17 cellular contexts compared by ENCODE assay signal in the genomic region with DNA sequence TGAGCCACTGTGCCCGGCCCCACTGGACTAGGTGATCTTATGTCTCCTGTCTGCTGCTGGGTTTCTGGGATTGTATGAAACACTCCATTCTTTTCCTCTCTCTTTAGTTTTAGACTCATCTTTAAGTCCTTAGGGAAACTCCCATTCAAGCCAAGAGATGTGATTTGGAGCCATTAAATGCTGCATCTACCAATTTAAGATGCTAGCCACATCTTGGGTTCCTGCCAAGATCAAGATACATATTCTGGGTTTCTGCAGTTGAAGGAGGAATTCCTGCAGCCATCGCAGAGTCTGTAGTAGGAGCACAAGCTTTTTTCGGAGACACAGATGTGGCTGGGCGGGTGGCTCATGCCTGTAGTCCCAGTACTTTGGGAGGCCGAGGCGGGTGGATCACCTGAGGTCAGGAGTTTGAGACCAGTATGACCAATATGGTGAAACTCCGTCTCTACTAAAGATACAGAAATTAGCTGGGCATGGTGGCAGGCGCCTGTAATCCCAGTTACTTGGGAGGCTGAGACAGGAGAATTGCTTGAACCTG.
"Had no signal": no experiment of that assay in that cellular context is flagged by ENCODE, and none has a peak within 500 bp of the region (broad histone marks: within the 10 kb centered on the region; RNA-seq: fewer than 3 reads in every experiment).

No MANE protein-coding gene starts in this region.

- H3K4me3 ChIP-seq: body of pancreas, gastrocnemius medialis, ovary, thyroid gland had no signal

- DNase-seq: activated B cell treated with CpG ODN at 0.5 μM for 24 hours; activated CD4-positive, alpha-beta memory T cell treated with anti-CD3 and anti-CD28 coated beads, Interleukin-2, amount 10 ng/mL, durations not matched to agents 7 days and 5 days; activated CD4-positive, alpha-beta T cell treated with anti-CD3 and anti-CD28 coated beads for 48 hours; activated naive CD4-positive, alpha-beta T cell treated with Interleukin-2 at 50 U/mL for 16 hours; activated T-cell treated with anti-CD3 and anti-CD28 coated beads, Interleukin-2, amount 50 U/mL, for 1 hour; caudate nucleus; cortex of kidney; gastrocnemius medialis; immature natural killer cell; natural killer cell; ovary; stimulated activated CD4-positive, alpha-beta T cell treated with anti-CD3 and anti-CD28 coated beads, Interleukin-4, amount 100 ng/mL, for 24 hours had no signal

- H3K27ac Mint-ChIP-seq: activated B cell treated with CpG ODN at 0.5 μM for 24 hours; activated CD4-positive, alpha-beta memory T cell treated with anti-CD3 and anti-CD28 coated beads, Interleukin-2, amount 10 ng/mL, durations not matched to agents 7 days and 5 days; immature natural killer cell; natural killer cell; stimulated activated effector memory CD8-positive, alpha-beta T cell treated with anti-CD3 and anti-CD28 coated beads, Interleukin-12 subunit alpha, Interleukin-12 subunit beta, amount 100 ng/mL, for 72 hours had no signal

- ATAC-seq: activated T-helper 17 cell treated with anti-CD3 and anti-CD28 coated beads, Interleukin-2, amount 50 U/mL, for 72 hours; body of pancreas; gastrocnemius medialis; natural killer cell; sciatic nerve; stimulated activated effector memory CD8-positive, alpha-beta T cell treated with anti-CD3 and anti-CD28 coated beads, Interleukin-12 subunit alpha, Interleukin-12 subunit beta, amount 100 ng/mL, for 72 hours had no signal

- H3K36me3 ChIP-seq: gastrocnemius medialis, ovary, thyroid gland had no signal

- H3K9me3 Mint-ChIP-seq: activated CD4-positive, alpha-beta memory T cell treated with anti-CD3 and anti-CD28 coated beads, Interleukin-2, amount 10 ng/mL, durations not matched to agents 7 days and 5 days; activated T-helper 17 cell treated with anti-CD3 and anti-CD28 coated beads, Interleukin-2, amount 50 U/mL, for 72 hours; immature natural killer cell; natural killer cell; stimulated activated effector memory CD8-positive, alpha-beta T cell treated with anti-CD3 and anti-CD28 coated beads, Interleukin-12 subunit alpha, Interleukin-12 subunit beta, amount 100 ng/mL, for 72 hours had no signal

- H3K4me1 Mint-ChIP-seq: activated B cell treated with CpG ODN at 0.5 μM for 24 hours; immature natural killer cell; natural killer cell; stimulated activated effector memory CD8-positive, alpha-beta T cell treated with anti-CD3 and anti-CD28 coated beads, Interleukin-12 subunit alpha, Interleukin-12 subunit beta, amount 100 ng/mL, for 72 hours had no signal

- H3K9me3 ChIP-seq: body of pancreas, gastrocnemius medialis, ovary, thyroid gland had no signal

- H3K4me1 ChIP-seq: gastrocnemius medialis had no signal

- H3K27me3 ChIP-seq: body of pancreas, gastrocnemius medialis, ovary, thyroid gland had no signal

- H3K27ac ChIP-seq: body of pancreas, ovary had no signal

- H3K36me3 Mint-ChIP-seq: immature natural killer cell; natural killer cell; stimulated activated effector memory CD8-positive, alpha-beta T cell treated with anti-CD3 and anti-CD28 coated beads, Interleukin-12 subunit alpha, Interleukin-12 subunit beta, amount 100 ng/mL, for 72 hours had no signal

- H3K4me3 Mint-ChIP-seq: activated B cell treated with CpG ODN at 0.5 μM for 24 hours; activated CD4-positive, alpha-beta memory T cell treated with anti-CD3 and anti-CD28 coated beads, Interleukin-2, amount 10 ng/mL, durations not matched to agents 7 days and 5 days; activated T-helper 17 cell treated with anti-CD3 and anti-CD28 coated beads, Interleukin-2, amount 50 U/mL, for 72 hours; immature natural killer cell; natural killer cell; stimulated activated effector memory CD8-positive, alpha-beta T cell treated with anti-CD3 and anti-CD28 coated beads, Interleukin-12 subunit alpha, Interleukin-12 subunit beta, amount 100 ng/mL, for 72 hours had no signal

- H3K27me3 Mint-ChIP-seq: activated CD4-positive, alpha-beta memory T cell treated with anti-CD3 and anti-CD28 coated beads, Interleukin-2, amount 10 ng/mL, durations not matched to agents 7 days and 5 days; activated T-helper 17 cell treated with anti-CD3 and anti-CD28 coated beads, Interleukin-2, amount 50 U/mL, for 72 hours had no signal
